25 cellular contexts compared by ENCODE assay signal in the genomic region with DNA sequence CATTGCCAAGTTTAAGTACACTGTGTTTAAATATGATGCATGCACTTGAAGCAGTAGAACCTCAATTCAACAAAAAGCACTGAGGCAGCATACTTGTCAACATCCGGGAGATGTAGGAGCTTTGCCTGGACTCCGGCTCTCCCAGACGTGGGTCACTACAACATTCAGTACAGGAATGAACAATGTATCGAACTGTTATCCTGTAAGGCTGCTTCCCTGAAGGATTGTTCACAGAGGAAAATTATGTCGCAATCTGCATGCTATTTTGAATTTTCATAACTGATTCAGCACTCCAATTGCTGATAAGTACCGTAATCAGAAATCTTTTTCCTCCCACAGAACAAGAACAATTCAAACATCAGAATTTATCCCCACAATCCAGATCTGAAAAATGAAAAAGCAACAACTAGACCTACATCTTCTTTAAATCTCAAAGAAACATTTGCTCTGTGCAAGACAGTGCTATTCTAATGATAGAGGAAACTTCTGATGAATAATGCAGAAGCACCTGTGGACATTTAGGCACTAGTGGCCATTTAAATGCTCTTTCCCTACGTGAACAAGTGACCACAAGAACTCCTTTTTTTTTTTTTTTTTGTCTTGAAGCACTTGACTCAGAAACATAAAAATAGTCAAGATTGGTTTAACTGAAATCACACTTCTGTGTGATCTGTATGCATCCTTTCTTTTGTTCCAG.
DNase-seq lines count a peak whose midpoint lies in the region; TF ChIP-seq lines count a peak whose summit lies in the region.
"Had no signal": no experiment of that assay in that cellular context is flagged by ENCODE, and none has a peak within 500 bp of the region (broad histone marks: within the 10 kb centered on the region; RNA-seq: fewer than 3 reads in every experiment).

No MANE protein-coding gene starts in this region.

- H3K4me1 ChIP-seq in testis = peaks cover 5% of the 10 kb centered on the region
- H3K4me1 ChIP-seq: esophagus muscularis mucosa had no signal

- CTCF ChIA-PET in Calu3 (lab: Charles Lee) = interaction anchor here (0.7 kb wide), 1 partner anchor 352 kb away, joined by 3 read pairs; no protein-coding TSS in a partner anchor

- H3K4me3 Mint-ChIP-seq in brain (peak overlapping the region in 1 of 5 experiments; percentile 39), Calu3 (ENCODE audit: low read depth, unreplicated experiment) (no peak overlapping the region)
- H3K4me3 Mint-ChIP-seq: activated T-helper 17 cell treated with anti-CD3 and anti-CD28 coated beads, Interleukin-2, amount 50 U/mL, for 72 hours; B cell; CD8-positive, alpha-beta memory T cell; effector memory CD8-positive, alpha-beta T cell had no signal

- H3K27me3 Mint-ChIP-seq in brain = no peaks in the 10 kb centered on the region
- no peaks in the 10 kb centered on the region for H3K27me3 Mint-ChIP-seq in Calu3 (ENCODE audit: unreplicated experiment)

- BruUV-seq in Calu3 (replicated peaks; lab: Mats Ljungman, UMichigan) = no TSS peak

- intact Hi-C loops in testis (cut with DNase I; ENCODE audit: low total_unique reads) = no loop called here
- intact Hi-C loops in Calu3 (cut with micrococcal nuclease; ENCODE audit: unreplicated experiment) = no loop called here

- no peaks in the 10 kb centered on the region for H3K36me3 ChIP-seq in testis (ENCODE audit: low read depth, missing control alignments)
- H3K36me3 ChIP-seq: esophagus muscularis mucosa, neutrophil had no signal

- TF ChIP-seq CTCF in brain (conservative IDR thresholded peaks at IDR 0.05) (no peak), fibroblast of villous mesenchyme (IDR thresholded peaks at IDR 0.05; ENCODE audit: insufficient read depth, low read depth, low read length) (no peak), testis (IDR thresholded peaks at IDR 0.05) (no peak), Calu3 (IDR thresholded peaks at IDR 0.05; ENCODE audit: unreplicated experiment) (no peak)

- peak; percentile 16 to 51 for DNase-seq in NCI-H526 (lab: John Stamatoyannopoulos, UW)
- no peak for DNase-seq in NCI-H526 treated with DMSO at 0.1 percent for 48 hours (lab: John Stamatoyannopoulos, UW)
- peak; percentile 14 for DNase-seq in fibroblast of villous mesenchyme (ENCODE audit: low read depth)
- DNase-seq in testis = peak; percentile 61
- DNase-seq in activated CD4-positive, alpha-beta T cell treated with anti-CD3 and anti-CD28 coated beads for 1 hour = no peak
- DNase-seq in activated CD8-positive, alpha-beta memory T cell treated with anti-CD3 and anti-CD28 coated beads, Interleukin-2, amount 50 U/mL, for 48 hours = no peak
- DNase-seq in Calu3 = no peak
- DNase-seq: CD8-positive, alpha-beta memory T cell; DMS153; effector memory CD8-positive, alpha-beta T cell; glutamatergic neuron; KG1; NCI-H146; NCI-H2227 treated with DMSO at 0.1 percent for 48 hours; OCI-M1; stimulated activated CD4-positive, alpha-beta T cell treated with anti-CD3 and anti-CD28 coated beads, Interleukin-2, amount 100 ng/mL, for 24 hours; substantia nigra; T-helper 9 cell had no signal

- WGBS in testis, 2 donors = 58 to 67% methylated on average over 7 of the region's 7 CpGs

- H3K9me3 Mint-ChIP-seq in brain (peaks cover 0 to 5% (median 3%) of the 10 kb centered on the region in 5 experiments), Calu3 (ENCODE audit: low read depth, unreplicated experiment) (no peaks in the 10 kb centered on the region)
- H3K9me3 Mint-ChIP-seq: activated naive CD4-positive, alpha-beta T cell treated with anti-CD3 and anti-CD28 coated beads, Interleukin-2, amount 50 U/mL, for 72 hours; activated T-helper 17 cell treated with anti-CD3 and anti-CD28 coated beads, Interleukin-2, amount 50 U/mL, for 72 hours; CD8-positive, alpha-beta memory T cell; effector memory CD8-positive, alpha-beta T cell had no signal

- no peaks in the 10 kb centered on the region for H3K9me3 ChIP-seq in testis
- H3K9me3 ChIP-seq: esophagus muscularis mucosa, neutrophil had no signal

- TF ChIP-seq POLR2A in testis (IDR thresholded peaks at IDR 0.05) = no peak

- peaks cover 33% of the 10 kb centered on the region for H3K4me1 Mint-ChIP-seq in brain
- peaks cover 12% of the 10 kb centered on the region for H3K4me1 Mint-ChIP-seq in Calu3 (ENCODE audit: low read depth, unreplicated experiment)
- H3K4me1 Mint-ChIP-seq: activated T-helper 17 cell treated with anti-CD3 and anti-CD28 coated beads, Interleukin-2, amount 50 U/mL, for 72 hours; B cell; CD8-positive, alpha-beta memory T cell had no signal

- H3K27ac ChIP-seq in testis = peak overlapping the region in 1 of 2 donors; percentile 15
- H3K27ac ChIP-seq: esophagus muscularis mucosa, neutrophil had no signal

- peaks cover 9% of the 10 kb centered on the region for H3K36me3 Mint-ChIP-seq in brain
- no peaks in the 10 kb centered on the region for H3K36me3 Mint-ChIP-seq in Calu3 (ENCODE audit: insufficient read depth, unreplicated experiment)
- H3K36me3 Mint-ChIP-seq: activated naive CD4-positive, alpha-beta T cell treated with anti-CD3 and anti-CD28 coated beads, Interleukin-2, amount 50 U/mL, for 72 hours; CD8-positive, alpha-beta memory T cell had no signal

- no peak overlapping the region for H3K4me3 ChIP-seq in fibroblast of villous mesenchyme (ENCODE audit: low read depth, low read length)
- H3K4me3 ChIP-seq in testis = no peak overlapping the region
- H3K4me3 ChIP-seq: esophagus muscularis mucosa, smooth muscle cell had no signal

- H3K27ac Mint-ChIP-seq in brain = peak overlapping the region in 3 of 5 experiments; percentile 18 to 73 (median 25)
- no peak overlapping the region for H3K27ac Mint-ChIP-seq in Calu3 (ENCODE audit: unreplicated experiment)
- H3K27ac Mint-ChIP-seq: activated naive CD4-positive, alpha-beta T cell treated with anti-CD3 and anti-CD28 coated beads, Interleukin-2, amount 50 U/mL, for 72 hours; activated T-helper 17 cell treated with anti-CD3 and anti-CD28 coated beads, Interleukin-2, amount 50 U/mL, for 72 hours; B cell; CD8-positive, alpha-beta memory T cell; effector memory CD8-positive, alpha-beta T cell had no signal

- no peaks in the 10 kb centered on the region for H3K27me3 ChIP-seq in testis
- H3K27me3 ChIP-seq: esophagus muscularis mucosa, neutrophil had no signal

Comparison
In these comparisons a context has a peak if more than half of its experiments do, and no peak if none do; other contexts are left out.
1. DNase-seq: peak in NCI-H526 (2 of 2), fibroblast of villous mesenchyme (single experiment) and testis (single experiment); none in NCI-H526 treated with DMSO at 0.1 percent for 48 hours (single experiment), activated CD4-positive, alpha-beta T cell treated with anti-CD3 and anti-CD28 coated beads for 1 hour (single experiment), activated CD8-positive, alpha-beta memory T cell treated with anti-CD3 and anti-CD28 coated beads, Interleukin-2, amount 50 U/mL, for 48 hours (single experiment) and Calu3 (single experiment).